Comparison of ENCODE assay signal across 27 cellular contexts in the genomic region with DNA sequence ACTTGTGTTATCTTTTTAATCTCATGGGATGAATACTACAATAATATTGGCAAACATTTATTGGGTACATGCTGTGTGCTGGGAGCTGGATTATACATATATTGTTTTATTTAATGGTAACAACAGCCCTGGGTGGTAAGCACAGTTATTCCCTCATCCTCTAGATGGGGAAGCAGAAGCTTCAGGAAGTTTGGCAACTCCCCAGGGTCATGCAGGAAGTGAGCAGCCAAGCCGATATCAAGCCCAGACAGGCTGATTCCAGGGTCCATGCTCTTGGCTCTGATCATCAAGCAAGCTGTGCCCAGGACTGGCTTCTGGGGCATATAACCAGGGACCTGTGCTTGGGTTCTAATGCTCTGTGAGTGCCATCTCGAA.
DNase-seq lines count a peak whose midpoint lies in the region; ATAC-seq, FAIRE-seq and TF ChIP-seq lines count a peak whose summit lies in the region.
"Had no signal": no experiment of that assay in that cellular context is flagged by ENCODE, and none has a peak within 500 bp of the region (broad histone marks: within the 10 kb centered on the region; RNA-seq: fewer than 3 reads in every experiment).

No MANE protein-coding gene starts in this region.

- ATAC-seq in left lobe of liver (peak; percentile 21), HG03280 (IDR thresholded peaks at IDR 0.05; ENCODE audit: unreplicated experiment) (no peak)
- ATAC-seq: GM12878 had no signal

- H3K36me3 ChIP-seq in bronchial epithelial cell (ENCODE audit: control insufficient read depth, insufficient read depth, low read length): no peaks in the 10 kb centered on the region

- H3K27ac ChIP-seq in C4-2B (peak overlapping the region; percentile 20), substantia nigra (ENCODE audit: low read depth, low read length, poor library complexity, severe bottlenecking) (no peak overlapping the region)
- H3K27ac ChIP-seq: HL-60, KMS-11, RWPE1 had no signal

- DNase-seq in HPDE6-E6E7 (ENCODE audit: extremely low spot score): peak; percentile 16
- peak; percentile 82 for DNase-seq in bronchial epithelial cell (ENCODE audit: low read depth)
- no peak for DNase-seq in left lobe of liver (ENCODE audit: low spot score)
- no peak for DNase-seq in NCI-H2227 treated with DMSO at 0.1 percent for 48 hours (lab: John Stamatoyannopoulos, UW)
- DNase-seq in substantia nigra (lab: John Stamatoyannopoulos, UW): no peak
- DNase-seq: ACHN; C1 segment of cervical spinal cord; DMS79 treated with DMSO at 0.1 percent for 48 hours; H7; IMR-90; NCI-H1092 treated with DMSO at 0.1 percent for 48 hours; NCI-H1436 treated with DMSO at 0.1 percent for 48 hours; NCI-H1930; NCI-H345; NCI-H524; NCI-H774; NK-92 treated with Interleukin-12 subunit alpha and Interleukin-12 subunit beta, amount 100 ng/mL, for 24 hours; SIG-M5; SK-N-SH; T-helper 1 cell had no signal

- FAIRE-seq in bronchial epithelial cell (lab: Jason Lieb, UNC): no peak
- FAIRE-seq: GM12878, HTR-8/SVneo had no signal

- TF ChIP-seq CTCF in C4-2B (conservative IDR thresholded peaks at IDR 0.05) (no peak), bronchial epithelial cell (IDR thresholded peaks at IDR 0.05; ENCODE audit: insufficient read depth, low read length, severe bottlenecking) (no peak)

- no peak overlapping the region for H3K4me3 ChIP-seq in bronchial epithelial cell (ENCODE audit: low read depth, low read length)
- H3K4me3 ChIP-seq: GM12878 had no signal

- H3K27me3 ChIP-seq in bronchial epithelial cell (ENCODE audit: control insufficient read depth, insufficient read depth, low read length): no peaks in the 10 kb centered on the region

Comparison
In these comparisons a context has a peak if more than half of its experiments do, and no peak if none do; other contexts are left out.
1. DNase-seq: peak in HPDE6-E6E7 (single experiment) and bronchial epithelial cell (single experiment); none in left lobe of liver (single experiment), NCI-H2227 treated with DMSO at 0.1 percent for 48 hours (single experiment) and substantia nigra (0 of 49).